In the genomic region with DNA sequence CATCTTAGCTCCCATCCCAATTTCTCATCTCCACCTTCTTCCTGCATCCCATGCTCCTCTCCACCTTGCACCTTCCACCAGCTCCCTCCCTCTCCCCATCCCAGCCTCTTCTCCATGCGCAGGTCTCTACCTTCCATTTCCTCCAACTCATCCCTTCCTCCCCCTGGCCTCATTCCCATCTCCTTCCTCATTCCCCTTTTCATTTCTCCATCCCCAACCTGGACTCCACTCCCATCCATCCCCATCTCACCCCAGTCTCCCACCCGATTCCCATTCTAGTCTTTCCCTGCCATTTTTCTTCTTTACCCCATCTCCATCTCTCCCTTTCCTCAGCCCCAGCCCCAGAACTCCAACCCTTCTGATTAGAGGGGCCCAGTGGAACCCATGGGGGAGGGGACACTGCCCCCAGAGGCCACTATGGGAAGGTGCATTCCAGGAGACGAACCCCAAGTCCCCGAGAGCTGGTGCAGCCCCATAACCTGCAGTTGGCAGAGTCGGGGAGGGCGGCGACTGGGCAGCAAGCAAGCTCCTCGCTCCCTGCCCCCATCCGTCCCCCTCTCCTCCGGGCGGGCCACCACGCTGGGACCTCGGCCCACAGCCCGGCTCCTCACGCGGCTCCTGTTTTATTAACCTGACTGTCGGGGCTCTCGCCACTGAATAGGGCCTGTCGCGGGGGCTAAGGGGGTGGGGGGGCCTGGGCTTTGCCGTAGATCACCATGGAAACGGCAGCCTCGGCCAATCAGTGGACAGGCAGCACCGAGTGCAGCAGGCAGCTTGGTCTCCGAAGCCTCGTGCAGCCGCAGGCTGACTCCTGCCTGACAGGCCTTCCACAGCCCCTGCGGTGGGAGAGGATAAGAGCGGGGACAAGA, we compare ENCODE assay signal across 8 cellular contexts.
DNase-seq lines count a peak whose midpoint lies in the region; ATAC-seq, FAIRE-seq and TF ChIP-seq lines count a peak whose summit lies in the region.

No MANE protein-coding gene starts in this region.

- SMC1A ChIA-PET in GM12878 (lab: Charles Lee; ENCODE audit: uncharacterized antibody, unreplicated experiment) = interaction anchor here (0.5 to 2.0 kb wide), 5 partner anchors 25 to 112 kb away, joined by 3 to 5 read pairs (median 3); a partner anchor contains a TSS

- no TSS peak for BruUV-seq in GM12878 (replicated peaks; lab: Mats Ljungman, UMichigan)

- H2AFZ ChIP-seq in GM12878 (ENCODE audit: control insufficient read depth, low read depth, low read length) = no peak overlapping the region

- H3K27ac ChIP-seq in Peyer's patch (no peak overlapping the region), GM12878 (ENCODE audit: control insufficient read depth, insufficient read depth) (no peak overlapping the region), layer of hippocampus (ENCODE audit: low read depth, low read length) (peak overlapping the region; percentile 13), testis (no peak overlapping the region)

- H3K79me2 ChIP-seq in GM12878 (ENCODE audit: control insufficient read depth, insufficient read depth, low read length) = no peaks in the 10 kb centered on the region

- H3K4me2 ChIP-seq in GM12878 (ENCODE audit: control insufficient read depth, insufficient read depth) = no peak overlapping the region

- RAD21 ChIA-PET in GM12878 (lab: Charles Lee; ENCODE audit: unreplicated experiment) = no interaction called here

- POLR2A ChIA-PET in GM10248 (lab: Yijun Ruan, JAX) (no interaction called here), GM12878 (lab: Charles Lee) (interaction anchor here (0.6 kb wide), 1 partner anchor 76 kb away, joined by 3 read pairs; no protein-coding TSS in a partner anchor)

- peak; percentile 50 for TF ChIP-seq CTCF in GM10248 (IDR thresholded peaks at IDR 0.05; ENCODE audit: control extremely low read depth, extremely low read depth, low read depth, missing control alignments)
- peak; percentile 80 for TF ChIP-seq CTCF in HFF-Myc (IDR thresholded peaks at IDR 0.05; ENCODE audit: low read depth, low read length, missing control alignments)
- peak in 4 of 6 experiments; percentile 48 to 51 (median 48) for TF ChIP-seq CTCF in Peyer's patch (IDR thresholded peaks at IDR 0.05)
- peak; percentile 41 to 69 (median 69) for TF ChIP-seq CTCF in GM12878 (IDR thresholded peaks at IDR 0.05 in 2 of 3, conservative IDR thresholded peaks at IDR 0.05 in 1 of 3; ENCODE audit: control insufficient read depth in 2 of 3, extremely low read depth in 1 of 3, insufficient read depth in 1 of 3, low read depth in 3 of 3, low read length in 3 of 3)
- peak in 2 of 3 experiments; percentile 19 to 51 for TF ChIP-seq CTCF in testis (IDR thresholded peaks at IDR 0.05)

- ATAC-seq in GM12878 = peak; percentile 89

- no peak for TF ChIP-seq EP300 in GM12878 (IDR thresholded peaks at IDR 0.05; ENCODE audit: borderline replicate concordance in 1 of 2, control insufficient read depth in 1 of 2, low read depth in 2 of 2, low read length in 2 of 2)

- no peak for FAIRE-seq in GM12878 (lab: Jason Lieb, UNC)

- no peak overlapping the region for H3K9ac ChIP-seq in GM12878 (ENCODE audit: control insufficient read depth, insufficient read depth, low read length)

- no peaks in the 10 kb centered on the region for H4K20me1 ChIP-seq in GM12878 (ENCODE audit: control insufficient read depth, insufficient read depth)

- CTCF ChIA-PET in GM10248 (lab: Yijun Ruan, JAX) = interaction anchor here (0.6 to 5.9 kb wide), 19 partner anchors 9 to 166 kb away, joined by 3 to 34 read pairs (median 3); a partner anchor contains a TSS
- CTCF ChIA-PET in GM12878 (lab: Yijun Ruan, JAX) = interaction anchor here (0.7 to 3.9 kb wide), 9 partner anchors 11 to 179 kb away, joined by 3 to 26 read pairs (median 4); no protein-coding TSS in a partner anchor

- H3K4me1 ChIP-seq in Peyer's patch (peaks cover 0 to 5% (median 0%) of the 10 kb centered on the region in 4 donors), GM12878 (ENCODE audit: control insufficient read depth, insufficient read depth, low read length) (no peaks in the 10 kb centered on the region), testis (no peaks in the 10 kb centered on the region)

- H3K36me3 ChIP-seq in Peyer's patch (no peaks in the 10 kb centered on the region), GM12878 (ENCODE audit: control insufficient read depth in 2 of 2, insufficient read depth in 2 of 2, low read length in 1 of 2) (no peaks in the 10 kb centered on the region; a peak in 1 of 4 replicates), testis (ENCODE audit: low read depth, missing control alignments) (no peaks in the 10 kb centered on the region)

- TF ChIP-seq POLR2A in Peyer's patch (IDR thresholded peaks at IDR 0.05) (no peak), GM12878 (IDR thresholded peaks at IDR 0.05; ENCODE audit: low read depth, low read length) (no peak), testis (IDR thresholded peaks at IDR 0.05) (no peak)

- intact Hi-C loops in GM12878 (cut with micrococcal nuclease; ENCODE audit: unreplicated experiment) (loop anchor here (5.0 kb wide), 1 partner anchor 66 kb away; a partner anchor contains a TSS), testis (cut with DNase I; ENCODE audit: low total_unique reads) (no loop called here)

- H3K9me3 ChIP-seq in Peyer's patch = no peaks in the 10 kb centered on the region
- no peaks in the 10 kb centered on the region for H3K9me3 ChIP-seq in GM12878 (replicated peaks; ENCODE audit: control insufficient read depth, insufficient read depth, low read length)
- H3K9me3 ChIP-seq in testis = no peaks in the 10 kb centered on the region

- H3K27me3 ChIP-seq in Peyer's patch = no peaks in the 10 kb centered on the region
- peaks cover 3 to 4% of the 10 kb centered on the region in 2 experiments; a peak in 2 of 4 replicates for H3K27me3 ChIP-seq in GM12878 (replicated peaks in 1 of 2; ENCODE audit: control insufficient read depth in 2 of 2, insufficient read depth in 2 of 2, low read length in 1 of 2)
- no peaks in the 10 kb centered on the region for H3K27me3 ChIP-seq in layer of hippocampus (ENCODE audit: control insufficient read depth, insufficient read depth, low read length)
- H3K27me3 ChIP-seq in testis = no peaks in the 10 kb centered on the region

- TF ChIP-seq RAD21 in GM12878 (IDR thresholded peaks at IDR 0.05; ENCODE audit: insufficient read depth, low read depth, low read length) = peak; percentile 31

- DNase-seq in GM10248 (ENCODE audit: extremely low spot score) (peak; percentile 72), HFF-Myc (ENCODE audit: extremely low read depth, low read depth) (no peak), Peyer's patch (peak in 1 of 3 donors; percentile 50), GM12878 (ENCODE audit: low read depth, low spot score) (no peak), testis (peak; percentile 36), NCI-H187 treated with DMSO at 0.1 percent for 48 hours (lab: John Stamatoyannopoulos, UW) (no peak), OCI-M1 (lab: John Stamatoyannopoulos, UW) (no peak)

- in situ Hi-C loops in GM12878 (cut with MboI) = no loop called here

- 29% methylated on average over 29 of the region's 29 CpGs for WGBS in GM12878 (ENCODE audit: insufficient coverage, insufficient replicate concordance, low lambda C conversion rate, missing lambda C conversion rate)
- WGBS in testis, 2 donors = 11 to 24% methylated on average over 20 to 29 of the region's 29 CpGs

- H3K4me3 ChIP-seq in HFF-Myc (replicated peaks; ENCODE audit: low read depth, low read length) (no peak overlapping the region), Peyer's patch (no peak overlapping the region), GM12878 (no peak overlapping the region), testis (peak overlapping the region in 1 of 2 donors; percentile 26)

TF ChIP-seq in GM12878, 131 proteins besides CTCF, POLR2A, EP300 and RAD21:
- no peak for TF ChIP-seq FOS (IDR thresholded peaks at IDR 0.05; ENCODE audit: borderline replicate concordance, extremely low read depth, insufficient read length)
- TF ChIP-seq DPF2 (IDR thresholded peaks at IDR 0.05) = no peak
- TF ChIP-seq SMARCA5 (IDR thresholded peaks at IDR 0.05) = no peak
- TF ChIP-seq SMC3 (IDR thresholded peaks at IDR 0.05; ENCODE audit: borderline replicate concordance, low read length) = no peak

Comparison
In these comparisons a context has a peak if more than half of its experiments do, and no peak if none do; other contexts are left out.
1. DNase-seq: peak in GM10248 (single experiment) and testis (single experiment); none in HFF-Myc (single experiment), GM12878 (single experiment), NCI-H187 treated with DMSO at 0.1 percent for 48 hours (single experiment) and OCI-M1 (single experiment).
2. Peak in every context shown above with its lines, with median percentiles within 50 percentile points of each other: CTCF ChIP-seq.